Comparison of ENCODE assay signal across 9 cellular contexts in genomic region chr2:164599954-164600589, GRCh38. TPM values are rescaled to one million over a fixed set of nuclear protein-coding genes. Genes with fewer than 3 reads are reported as not detected.
DNase-seq lines count a peak whose midpoint lies in the region; ATAC-seq and TF ChIP-seq lines count a peak whose summit lies in the region.
"Had no signal": no experiment of that assay in that cellular context is flagged by ENCODE, and none has a peak within 500 bp of the region (broad histone marks: within the 10 kb centered on the region; RNA-seq: fewer than 3 reads in every experiment).

No MANE protein-coding gene starts in this region.

- peak; percentile 46 to 65 (median 60) for TF ChIP-seq CTCF in transverse colon (IDR thresholded peaks at IDR 0.05)

- 8 to 40% methylated on average over 2 to 3 of the region's 3 CpGs for WGBS in transverse colon (ENCODE audit: low coverage in 1 of 2), 2 donors

- DNase-seq in COR-L47 (lab: John Stamatoyannopoulos, UW) = peak; percentile 85
- peak; percentile 71 for DNase-seq in NCI-H2171 treated with DMSO at 0.1 percent for 48 hours (lab: John Stamatoyannopoulos, UW)
- DNase-seq in adipocyte (ENCODE audit: low read depth) = peak; percentile 77
- DNase-seq in hepatic stellate cell (ENCODE audit: low spot score) = peak; percentile 43
- DNase-seq in transverse colon = peak; percentile 20
- no peak for DNase-seq in superior temporal gyrus (ENCODE audit: extremely low spot score)
- DNase-seq: activated B cell treated with CpG ODN at 0.5 μM for 24 hours had no signal

- ATAC-seq in GM19328 (IDR thresholded peaks at IDR 0.05; ENCODE audit: unreplicated experiment) = peak; percentile 98
- peak; percentile 96 for ATAC-seq in HG03139 (IDR thresholded peaks at IDR 0.05; ENCODE audit: unreplicated experiment)

- H3K4me3 ChIP-seq in adipocyte (ENCODE audit: low read length) = no peak overlapping the region
- no peak overlapping the region for H3K4me3 ChIP-seq in transverse colon

- TF ChIP-seq EP300 in transverse colon (IDR thresholded peaks at IDR 0.05; ENCODE audit: low read depth) = no peak

- H3K27me3 ChIP-seq in adipocyte (replicated peaks; ENCODE audit: control insufficient read depth, insufficient read depth, low read length) (no peaks in the 10 kb centered on the region), transverse colon (no peaks in the 10 kb centered on the region)

- intact Hi-C loops in transverse colon (cut with DNase I; ENCODE audit: low total_unique reads) = no loop called here

- no peak overlapping the region for H3K27ac ChIP-seq in transverse colon

- no peak overlapping the region for H3K9ac ChIP-seq in adipocyte (ENCODE audit: low read length)

- H3K9me3 ChIP-seq in adipocyte (ENCODE audit: control insufficient read depth, low read length) (no peaks in the 10 kb centered on the region), transverse colon (no peaks in the 10 kb centered on the region)

- TF ChIP-seq POLR2A in transverse colon (IDR thresholded peaks at IDR 0.05) = no peak

- peaks cover 24% of the 10 kb centered on the region for H3K4me1 ChIP-seq in adipocyte (ENCODE audit: control insufficient read depth, insufficient read depth, low read length)
- H3K4me1 ChIP-seq in transverse colon = no peaks in the 10 kb centered on the region

- H3K36me3 ChIP-seq in adipocyte (ENCODE audit: control insufficient read depth, insufficient read depth, low read length, severe bottlenecking) (no peaks in the 10 kb centered on the region), transverse colon (no peaks in the 10 kb centered on the region)

- in situ Hi-C loops in transverse colon (cut with MboI; ENCODE audit: low pct_ligation_motif_present in 1 of 4, low pct_unique_long_range_greater_than_20kb in 1 of 4, low sequenced_read_pairs in 3 of 4) = no loop called here

RNA-seq across cellular contexts. Expression of gene GRB14, which starts 21.2 kb away (rescaled TPM):
- total RNA-seq in transverse colon = 1 to 10 TPM in 2 of 4 donors, not detected in 2; 2.5 to 3.4 TPM
- total RNA-seq: activated B cell treated with CpG ODN at 0.5 μM for 24 hours had no signal
